In the genomic region with DNA sequence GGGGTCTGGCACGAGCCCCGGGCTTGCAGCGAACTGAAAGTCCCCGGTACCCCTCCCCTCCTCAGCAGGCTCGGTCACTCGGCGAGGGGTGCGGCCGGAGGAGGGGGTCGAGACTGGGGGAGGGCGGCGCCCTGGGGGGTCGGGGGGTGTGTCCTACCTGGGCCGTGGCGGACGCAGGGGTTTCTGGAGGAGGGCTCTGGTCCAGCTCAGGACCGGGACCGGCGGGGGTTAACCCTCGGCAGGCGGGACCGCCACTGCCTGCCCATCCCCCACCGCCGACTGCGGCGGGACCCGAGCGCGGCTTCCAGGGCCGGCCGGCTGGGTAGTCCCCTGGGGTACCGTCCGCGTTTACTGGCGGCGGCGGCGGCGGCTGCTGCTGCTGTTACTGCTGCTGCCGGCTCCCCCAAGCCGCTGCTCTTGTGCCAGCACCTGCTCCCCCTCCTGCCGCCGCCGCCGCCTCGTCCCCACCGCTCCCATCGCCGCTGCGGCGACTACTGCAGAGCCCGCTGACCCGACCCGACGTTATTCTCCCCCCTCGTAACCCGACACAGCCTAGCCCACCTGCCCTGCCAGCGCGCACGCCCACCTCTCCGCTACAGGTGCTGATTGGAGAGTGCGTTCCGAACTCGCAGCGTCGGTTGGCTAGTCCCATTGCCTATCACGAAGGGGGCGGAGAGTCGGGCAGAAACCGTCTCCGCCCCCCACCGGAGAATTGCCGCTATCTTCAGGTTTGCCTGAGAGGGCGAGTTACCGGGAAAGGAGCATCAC, we compare ENCODE assay signal across 8 cellular contexts. TPM values are rescaled to one million over a fixed set of nuclear protein-coding genes. Genes with fewer than 3 reads are reported as not detected.
DNase-seq lines count a peak whose midpoint lies in the region; ATAC-seq and TF ChIP-seq lines count a peak whose summit lies in the region.

A gene (minus strand): TSS at position 498 of the 768 bp plus-strand sequence. CDS start 42,161 bp downstream, outside the sequence.

- H3K4me3 ChIP-seq in AG04449 (ENCODE audit: low read depth, low read length) (peak within 1 kb of the TSS; percentile 75), WI38 (ENCODE audit: low read depth, low read length) (peak within 1 kb of the TSS; percentile 67), cardiac fibroblast (replicated peaks in 1 of 2; ENCODE audit: low read depth in 2 of 2, low read length in 2 of 2) (peak within 1 kb of the TSS; percentile 82 to 85)

- peaks cover 0 to 8% (median 4%) of the 10 kb centered on the region in 3 donors for H3K27me3 Mint-ChIP-seq in immature natural killer cell (ENCODE audit: low read depth in 3 of 3)

- POLR2A ChIA-PET in AG04449 (lab: Yijun Ruan, JAX) = no interaction called here

- H3K4me3 Mint-ChIP-seq in immature natural killer cell = peak within 1 kb of the TSS; percentile 93 to 99 (median 96)

- H3K9me3 Mint-ChIP-seq in immature natural killer cell = no peaks in the 10 kb centered on the region

- no peaks in the 10 kb centered on the region for H3K36me3 Mint-ChIP-seq in immature natural killer cell

- DNase-seq in AG04449 (ENCODE audit: low read depth, low spot score) (peak; percentile 87), NCI-H2227 treated with DMSO at 0.1 percent for 48 hours (lab: John Stamatoyannopoulos, UW) (peak; percentile 97), cardiac fibroblast (ENCODE audit: low read depth in 2 of 2) (peak; percentile 99 to 100), immature natural killer cell (peak; percentile 96 to 98 (median 97)), smooth muscle cell of the brain vasculature (ENCODE audit: low read depth, low spot score) (peak; percentile 97)

- CTCF ChIA-PET in AG04449 (lab: Yijun Ruan, JAX) = interaction anchor here (1.4 to 9.5 kb wide), 3 partner anchors 13 to 216 kb away, joined by 5 to 147 read pairs (median 5); a partner anchor contains a TSS

- ATAC-seq in GM18907 (IDR thresholded peaks at IDR 0.05; ENCODE audit: unreplicated experiment) = peak; percentile 94
- ATAC-seq in HG03159 (IDR thresholded peaks at IDR 0.05; ENCODE audit: unreplicated experiment) = peak; percentile 89

- TF ChIP-seq CTCF in AG04449 (IDR thresholded peaks at IDR 0.05; ENCODE audit: insufficient read depth, low read length, missing control alignments) (peak; percentile 18), WI38 (IDR thresholded peaks at IDR 0.05; ENCODE audit: low read depth, low read length) (no peak), cardiac fibroblast (IDR thresholded peaks at IDR 0.05; ENCODE audit: low read depth, low read length) (peak; percentile 20)

- peak within 1 kb of the TSS; percentile 86 to 96 (median 94) for H3K27ac Mint-ChIP-seq in immature natural killer cell

- H3K4me1 Mint-ChIP-seq in immature natural killer cell = peaks cover 25 to 38% of the 10 kb centered on the region in 2 donors

RNA-seq across cellular contexts. Expression of the gene that starts here (rescaled TPM):
- polyA plus RNA-seq in immature natural killer cell = 10 to 100 TPM in 1 of 3 donors, 1 to 10 TPM in 2; 5.1 to 11.0 (median 5.9) TPM

Comparison
In these comparisons a context has a peak if more than half of its experiments do, and no peak if none do; other contexts are left out.
1. Peak in every context shown above with its lines: DNase-seq, ATAC-seq and H3K4me3 ChIP-seq.